ENCODE assay signal across 25 cellular contexts in the genomic region with DNA sequence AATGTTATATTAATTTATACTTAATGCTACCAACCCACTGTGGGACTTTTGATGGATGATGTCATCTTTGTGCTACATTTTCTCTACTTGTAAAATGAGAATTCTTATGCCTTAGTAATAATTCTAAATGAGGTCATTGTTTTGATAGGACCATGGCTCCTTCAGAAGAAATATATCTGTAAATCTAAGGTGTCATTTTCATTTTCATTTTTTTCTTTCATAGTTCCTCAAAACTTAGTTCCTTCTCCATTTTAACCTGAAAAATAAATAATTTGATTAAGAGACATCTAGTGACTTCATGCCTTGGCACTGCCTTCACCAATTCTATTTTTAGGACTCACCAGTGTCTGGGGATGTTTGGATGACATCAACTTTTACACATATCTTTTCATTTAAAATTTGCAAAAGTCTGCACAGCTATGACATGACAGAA. TPM values are rescaled to one million over a fixed set of nuclear protein-coding genes. Genes with fewer than 3 reads are reported as not detected.
DNase-seq lines count a peak whose midpoint lies in the region; ATAC-seq and TF ChIP-seq lines count a peak whose summit lies in the region.
"Had no signal": no experiment of that assay in that cellular context is flagged by ENCODE, and none has a peak within 500 bp of the region (broad histone marks: within the 10 kb centered on the region; RNA-seq: fewer than 3 reads in every experiment).

No MANE protein-coding gene starts in this region.

- in situ Hi-C loops in brain microvascular endothelial cell (cut with HindIII; ENCODE audit: low pct_ligation_motif_present, low sequenced_read_pairs) = no loop called here

- ATAC-seq in Right ventricle myocardium inferior (no peak), HG03196 (IDR thresholded peaks at IDR 0.05; ENCODE audit: unreplicated experiment) (no peak), heart left ventricle (no peak)
- ATAC-seq: A549 had no signal

- TF ChIP-seq EP300 in ovary (IDR thresholded peaks at IDR 0.05) = no peak

- TF ChIP-seq POLR2A in ovary (IDR thresholded peaks at IDR 0.05) (no peak), heart left ventricle (IDR thresholded peaks at IDR 0.05) (no peak)

- intact Hi-C loops in Right ventricle myocardium inferior (cut with DNase I) = no loop called here
- intact Hi-C loops in ovary (cut with DNase I) = no loop called here
- intact Hi-C loops in heart left ventricle (cut with DNase I) = loop anchor here in 1 of 10 donors (5.0 kb wide), 1 partner anchor 51 kb away; no protein-coding TSS in a partner anchor

- DNase-seq in right atrium auricular region (ENCODE audit: low spot score) (no peak), Right ventricle myocardium inferior (ENCODE audit: missing footprints) (no peak), brain microvascular endothelial cell (peak; percentile 56), kidney tubule cell (ENCODE audit: low spot score) (peak; percentile 25), ovary (no peak), heart left ventricle (no peak)
- no peak for DNase-seq in activated effector memory CD4-positive, alpha-beta T cell treated with Interleukin-2 at 50 U/mL for 16 hours
- DNase-seq: activated CD4-positive, alpha-beta T cell treated with anti-CD3 and anti-CD28 coated beads, Interleukin-2, amount 50 U/mL, for 4 hours; activated naive CD4-positive, alpha-beta T cell treated with Interleukin-2 at 50 U/mL for 16 hours; activated T-cell treated with anti-CD3 and anti-CD28 coated beads for 4 hours; dermis blood vessel endothelial cell; erythroblast; mesendoderm; NCI-H1048; NCI-H2081 treated with DMSO at 0.1 percent for 48 hours; NCI-H510A; nephron progenitor cell; Right ventricle myocardium superior; T-helper 1 cell; testis had no signal

- no peaks in the 10 kb centered on the region for H3K36me3 ChIP-seq in right atrium auricular region
- H3K36me3 ChIP-seq in brain microvascular endothelial cell (replicated peaks) = no peaks in the 10 kb centered on the region
- H3K36me3 ChIP-seq in ovary = no peaks in the 10 kb centered on the region
- H3K36me3 ChIP-seq in heart left ventricle = peaks cover 0 to 3% (median 0%) of the 10 kb centered on the region in 9 donors
- H3K36me3 ChIP-seq: breast epithelium had no signal

- no peak for TF ChIP-seq CTCF in right atrium auricular region (IDR thresholded peaks at IDR 0.05)
- no peak for TF ChIP-seq CTCF in brain microvascular endothelial cell (IDR thresholded peaks at IDR 0.05; ENCODE audit: low read depth, low read length, missing control alignments)
- TF ChIP-seq CTCF in ovary (IDR thresholded peaks at IDR 0.05) = no peak
- no peak for TF ChIP-seq CTCF in heart left ventricle (IDR thresholded peaks at IDR 0.05)

- H3K4me1 ChIP-seq in right atrium auricular region = peaks cover 0 to 19% of the 10 kb centered on the region in 2 donors
- peaks cover 2% of the 10 kb centered on the region for H3K4me1 ChIP-seq in ovary (ENCODE audit: insufficient read depth)
- H3K4me1 ChIP-seq in heart left ventricle = peaks cover 0 to 31% (median 12%) of the 10 kb centered on the region in 12 donors
- H3K4me1 ChIP-seq: breast epithelium, testis had no signal

- H3K4me3 ChIP-seq in right atrium auricular region = no peak overlapping the region
- H3K4me3 ChIP-seq in brain microvascular endothelial cell (ENCODE audit: low read depth, low read length) = no peak overlapping the region
- H3K4me3 ChIP-seq in ovary = no peak overlapping the region
- no peak overlapping the region for H3K4me3 ChIP-seq in heart left ventricle
- H3K4me3 ChIP-seq: A549, breast epithelium, hepatocyte, testis had no signal

- no peaks in the 10 kb centered on the region for H3K27me3 ChIP-seq in right atrium auricular region
- no peaks in the 10 kb centered on the region for H3K27me3 ChIP-seq in brain microvascular endothelial cell (replicated peaks)
- H3K27me3 ChIP-seq in ovary = no peaks in the 10 kb centered on the region
- no peaks in the 10 kb centered on the region for H3K27me3 ChIP-seq in heart left ventricle
- H3K27me3 ChIP-seq: breast epithelium, hepatocyte, testis had no signal

- H3K27ac ChIP-seq in right atrium auricular region (peak overlapping the region; percentile 51 to 70), brain microvascular endothelial cell (peak overlapping the region; percentile 18), ovary (no peak overlapping the region), heart left ventricle (peak overlapping the region in 4 of 12 donors; percentile 23 to 52 (median 25))
- H3K27ac ChIP-seq: A549, breast epithelium, hepatocyte, testis had no signal

- no peaks in the 10 kb centered on the region for H3K9me3 ChIP-seq in right atrium auricular region
- no peaks in the 10 kb centered on the region for H3K9me3 ChIP-seq in ovary
- no peaks in the 10 kb centered on the region for H3K9me3 ChIP-seq in heart left ventricle
- H3K9me3 ChIP-seq: A549, breast epithelium, testis had no signal

RNA-seq across cellular contexts. Expression of a gene that starts 48.6 kb away (rescaled TPM):
- total RNA-seq in right atrium auricular region (10 to 100 TPM; 39.4 to 40.0 TPM), Right ventricle myocardium inferior (90.0 TPM), ovary (10 to 100 TPM; 24.3 to 88.4 (median 46.9) TPM), heart left ventricle (100 to 1,000 TPM in 1 of 9 donors, 10 to 100 TPM in 8; 54.7 to 104 (median 77.9) TPM)
- polyA plus RNA-seq in ovary (10 to 100 TPM; 44.7 to 99.9 TPM), heart left ventricle (10 to 100 TPM; 43.0 to 97.5 TPM)
- polyA plus RNA-seq: IgD-negative memory B cell had no signal

Comparison
In these comparisons a context has a peak if more than half of its experiments do, and no peak if none do; other contexts are left out.
1. DNase-seq: peak in brain microvascular endothelial cell (single experiment) and kidney tubule cell (single experiment); none in right atrium auricular region (single experiment), Right ventricle myocardium inferior (single experiment), ovary (0 of 5), heart left ventricle (0 of 5) and activated effector memory CD4-positive, alpha-beta T cell treated with Interleukin-2 at 50 U/mL for 16 hours (single experiment).
2. H3K27ac ChIP-seq: peak in right atrium auricular region (2 of 2) and brain microvascular endothelial cell (single experiment); none in ovary (0 of 2).